Comparison of ENCODE assay signal across 2 cellular contexts in the genomic region with DNA sequence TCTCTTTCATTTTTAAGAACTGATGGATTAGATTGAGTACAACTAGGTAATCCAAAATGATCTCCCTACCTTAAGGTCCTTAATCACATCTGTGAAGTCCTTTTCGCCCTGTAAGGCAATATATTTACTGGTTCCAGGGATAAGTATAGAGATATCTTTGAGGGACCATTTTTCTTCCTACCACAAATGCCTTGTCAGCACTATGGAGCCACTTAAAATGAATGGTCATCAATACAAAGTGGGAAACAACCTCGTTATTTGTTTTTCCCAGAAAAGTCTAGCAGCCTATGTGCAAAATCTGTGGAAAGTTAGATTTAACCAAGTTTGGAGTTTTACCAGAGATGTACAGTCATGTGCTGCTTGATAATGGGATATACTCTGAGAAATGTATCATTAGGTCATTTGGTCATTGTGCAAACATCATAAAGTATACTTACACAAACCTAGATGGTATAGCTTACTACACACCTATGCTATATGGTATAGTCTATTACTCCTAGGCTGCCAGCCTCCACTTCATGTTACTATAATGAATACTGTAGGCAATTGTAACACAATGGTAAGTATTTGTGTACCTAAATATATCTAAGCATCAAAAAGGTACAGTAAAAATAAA.
TF ChIP-seq lines count a peak whose summit lies in the region.

No MANE protein-coding gene starts in this region.

TF ChIP-seq in HepG2, 621 proteins besides CTCF, POLR2A, EP300 and RAD21 (continued from another document):
- TF ChIP-seq, protein P1, sequence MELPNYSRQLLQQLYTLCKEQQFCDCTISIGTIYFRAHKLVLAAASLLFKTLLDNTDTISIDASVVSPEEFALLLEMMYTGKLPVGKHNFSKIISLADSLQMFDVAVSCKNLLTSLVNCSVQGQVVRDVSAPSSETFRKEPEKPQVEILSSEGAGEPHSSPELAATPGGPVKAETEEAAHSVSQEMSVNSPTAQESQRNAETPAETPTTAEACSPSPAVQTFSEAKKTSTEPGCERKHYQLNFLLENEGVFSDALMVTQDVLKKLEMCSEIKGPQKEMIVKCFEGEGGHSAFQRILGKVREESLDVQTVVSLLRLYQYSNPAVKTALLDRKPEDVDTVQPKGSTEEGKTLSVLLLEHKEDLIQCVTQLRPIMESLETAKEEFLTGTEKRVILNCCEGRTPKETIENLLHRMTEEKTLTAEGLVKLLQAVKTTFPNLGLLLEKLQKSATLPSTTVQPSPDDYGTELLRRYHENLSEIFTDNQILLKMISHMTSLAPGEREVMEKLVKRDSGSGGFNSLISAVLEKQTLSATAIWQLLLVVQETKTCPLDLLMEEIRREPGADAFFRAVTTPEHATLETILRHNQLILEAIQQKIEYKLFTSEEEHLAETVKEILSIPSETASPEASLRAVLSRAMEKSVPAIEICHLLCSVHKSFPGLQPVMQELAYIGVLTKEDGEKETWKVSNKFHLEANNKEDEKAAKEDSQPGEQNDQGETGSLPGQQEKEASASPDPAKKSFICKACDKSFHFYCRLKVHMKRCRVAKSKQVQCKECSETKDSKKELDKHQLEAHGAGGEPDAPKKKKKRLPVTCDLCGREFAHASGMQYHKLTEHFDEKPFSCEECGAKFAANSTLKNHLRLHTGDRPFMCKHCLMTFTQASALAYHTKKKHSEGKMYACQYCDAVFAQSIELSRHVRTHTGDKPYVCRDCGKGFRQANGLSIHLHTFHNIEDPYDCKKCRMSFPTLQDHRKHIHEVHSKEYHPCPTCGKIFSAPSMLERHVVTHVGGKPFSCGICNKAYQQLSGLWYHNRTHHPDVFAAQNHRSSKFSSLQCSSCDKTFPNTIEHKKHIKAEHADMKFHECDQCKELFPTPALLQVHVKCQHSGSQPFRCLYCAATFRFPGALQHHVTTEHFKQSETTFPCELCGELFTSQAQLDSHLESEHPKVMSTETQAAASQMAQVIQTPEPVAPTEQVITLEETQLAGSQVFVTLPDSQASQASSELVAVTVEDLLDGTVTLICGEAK (IDR thresholded peaks at IDR 0.05) = no peak
- TF ChIP-seq, protein P1 (CRISPR knock-in tag; IDR thresholded peaks at IDR 0.05) = no peak

TF ChIP-seq in K562, 482 proteins besides CTCF, POLR2A, EP300 and RAD21 (continued from another document):
- no peak for TF ChIP-seq ZBTB7A (IDR thresholded peaks at IDR 0.05; ENCODE audit: borderline replicate concordance, control insufficient read depth, low read depth, low read length)
- peak; percentile 26; the same call in 1 of the 2 replicates for TF ChIP-seq C11orf30 (IDR thresholded peaks at IDR 0.05; ENCODE audit: low read depth)
- no peak for TF ChIP-seq FOXJ3 (CRISPR knock-in tag; IDR thresholded peaks at IDR 0.05)
- TF ChIP-seq ZNF696 (CRISPR knock-in tag; conservative IDR thresholded peaks at IDR 0.05) = no peak
- TF ChIP-seq ZNF24 (IDR thresholded peaks at IDR 0.05) = no peak
- no peak for TF ChIP-seq PHF8 (IDR thresholded peaks at IDR 0.05; ENCODE audit: borderline replicate concordance, low read length)
- TF ChIP-seq, protein P2, sequence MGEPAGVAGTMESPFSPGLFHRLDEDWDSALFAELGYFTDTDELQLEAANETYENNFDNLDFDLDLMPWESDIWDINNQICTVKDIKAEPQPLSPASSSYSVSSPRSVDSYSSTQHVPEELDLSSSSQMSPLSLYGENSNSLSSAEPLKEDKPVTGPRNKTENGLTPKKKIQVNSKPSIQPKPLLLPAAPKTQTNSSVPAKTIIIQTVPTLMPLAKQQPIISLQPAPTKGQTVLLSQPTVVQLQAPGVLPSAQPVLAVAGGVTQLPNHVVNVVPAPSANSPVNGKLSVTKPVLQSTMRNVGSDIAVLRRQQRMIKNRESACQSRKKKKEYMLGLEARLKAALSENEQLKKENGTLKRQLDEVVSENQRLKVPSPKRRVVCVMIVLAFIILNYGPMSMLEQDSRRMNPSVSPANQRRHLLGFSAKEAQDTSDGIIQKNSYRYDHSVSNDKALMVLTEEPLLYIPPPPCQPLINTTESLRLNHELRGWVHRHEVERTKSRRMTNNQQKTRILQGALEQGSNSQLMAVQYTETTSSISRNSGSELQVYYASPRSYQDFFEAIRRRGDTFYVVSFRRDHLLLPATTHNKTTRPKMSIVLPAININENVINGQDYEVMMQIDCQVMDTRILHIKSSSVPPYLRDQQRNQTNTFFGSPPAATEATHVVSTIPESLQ (CRISPR knock-in tag; IDR thresholded peaks at IDR 0.05) = no peak
- TF ChIP-seq, protein P3, sequence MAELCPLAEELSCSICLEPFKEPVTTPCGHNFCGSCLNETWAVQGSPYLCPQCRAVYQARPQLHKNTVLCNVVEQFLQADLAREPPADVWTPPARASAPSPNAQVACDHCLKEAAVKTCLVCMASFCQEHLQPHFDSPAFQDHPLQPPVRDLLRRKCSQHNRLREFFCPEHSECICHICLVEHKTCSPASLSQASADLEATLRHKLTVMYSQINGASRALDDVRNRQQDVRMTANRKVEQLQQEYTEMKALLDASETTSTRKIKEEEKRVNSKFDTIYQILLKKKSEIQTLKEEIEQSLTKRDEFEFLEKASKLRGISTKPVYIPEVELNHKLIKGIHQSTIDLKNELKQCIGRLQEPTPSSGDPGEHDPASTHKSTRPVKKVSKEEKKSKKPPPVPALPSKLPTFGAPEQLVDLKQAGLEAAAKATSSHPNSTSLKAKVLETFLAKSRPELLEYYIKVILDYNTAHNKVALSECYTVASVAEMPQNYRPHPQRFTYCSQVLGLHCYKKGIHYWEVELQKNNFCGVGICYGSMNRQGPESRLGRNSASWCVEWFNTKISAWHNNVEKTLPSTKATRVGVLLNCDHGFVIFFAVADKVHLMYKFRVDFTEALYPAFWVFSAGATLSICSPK (IDR thresholded peaks at IDR 0.05; ENCODE audit: borderline replicate concordance) = no peak
- TF ChIP-seq ZNF212 (CRISPR knock-in tag; IDR thresholded peaks at IDR 0.05) = no peak
- TF ChIP-seq, protein P4, sequence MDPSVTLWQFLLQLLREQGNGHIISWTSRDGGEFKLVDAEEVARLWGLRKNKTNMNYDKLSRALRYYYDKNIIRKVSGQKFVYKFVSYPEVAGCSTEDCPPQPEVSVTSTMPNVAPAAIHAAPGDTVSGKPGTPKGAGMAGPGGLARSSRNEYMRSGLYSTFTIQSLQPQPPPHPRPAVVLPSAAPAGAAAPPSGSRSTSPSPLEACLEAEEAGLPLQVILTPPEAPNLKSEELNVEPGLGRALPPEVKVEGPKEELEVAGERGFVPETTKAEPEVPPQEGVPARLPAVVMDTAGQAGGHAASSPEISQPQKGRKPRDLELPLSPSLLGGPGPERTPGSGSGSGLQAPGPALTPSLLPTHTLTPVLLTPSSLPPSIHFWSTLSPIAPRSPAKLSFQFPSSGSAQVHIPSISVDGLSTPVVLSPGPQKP (CRISPR knock-in tag; IDR thresholded peaks at IDR 0.05) = no peak
- peak; percentile 50; the same call in 1 of the 2 replicates for TF ChIP-seq ZNF316 (IDR thresholded peaks at IDR 0.05)
- TF ChIP-seq, protein P5, sequence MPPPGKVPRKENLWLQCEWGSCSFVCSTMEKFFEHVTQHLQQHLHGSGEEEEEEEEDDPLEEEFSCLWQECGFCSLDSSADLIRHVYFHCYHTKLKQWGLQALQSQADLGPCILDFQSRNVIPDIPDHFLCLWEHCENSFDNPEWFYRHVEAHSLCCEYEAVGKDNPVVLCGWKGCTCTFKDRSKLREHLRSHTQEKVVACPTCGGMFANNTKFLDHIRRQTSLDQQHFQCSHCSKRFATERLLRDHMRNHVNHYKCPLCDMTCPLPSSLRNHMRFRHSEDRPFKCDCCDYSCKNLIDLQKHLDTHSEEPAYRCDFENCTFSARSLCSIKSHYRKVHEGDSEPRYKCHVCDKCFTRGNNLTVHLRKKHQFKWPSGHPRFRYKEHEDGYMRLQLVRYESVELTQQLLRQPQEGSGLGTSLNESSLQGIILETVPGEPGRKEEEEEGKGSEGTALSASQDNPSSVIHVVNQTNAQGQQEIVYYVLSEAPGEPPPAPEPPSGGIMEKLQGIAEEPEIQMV (tag; conservative IDR thresholded peaks at IDR 0.05; ENCODE audit: low read depth) = no peak
- TF ChIP-seq RBBP5 (IDR thresholded peaks at IDR 0.05; ENCODE audit: borderline replicate concordance, insufficient read depth, low read length, poor library complexity, severe bottlenecking) = no peak
- no peak for TF ChIP-seq WHSC1 (IDR thresholded peaks at IDR 0.05; ENCODE audit: low read length)
- TF ChIP-seq MAFF (IDR thresholded peaks at IDR 0.05; ENCODE audit: low read length) = peak; percentile 55; the same call in 1 of the 2 replicates
- TF ChIP-seq, protein P6, sequence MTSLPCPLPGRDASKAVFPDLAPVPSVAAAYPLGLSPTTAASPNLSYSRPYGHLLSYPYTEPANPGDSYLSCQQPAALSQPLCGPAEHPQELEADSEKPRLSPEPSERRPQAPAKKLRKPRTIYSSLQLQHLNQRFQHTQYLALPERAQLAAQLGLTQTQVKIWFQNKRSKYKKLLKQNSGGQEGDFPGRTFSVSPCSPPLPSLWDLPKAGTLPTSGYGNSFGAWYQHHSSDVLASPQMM (CRISPR knock-in tag; IDR thresholded peaks at IDR 0.05) = no peak
- no peak for TF ChIP-seq ZNF561 (CRISPR knock-in tag; conservative IDR thresholded peaks at IDR 0.05)
- TF ChIP-seq IFI16 (CRISPR knock-in tag; IDR thresholded peaks at IDR 0.05) = no peak
- TF ChIP-seq ZNF124 (CRISPR knock-in tag; IDR thresholded peaks at IDR 0.05) = no peak
- TF ChIP-seq, protein P7, sequence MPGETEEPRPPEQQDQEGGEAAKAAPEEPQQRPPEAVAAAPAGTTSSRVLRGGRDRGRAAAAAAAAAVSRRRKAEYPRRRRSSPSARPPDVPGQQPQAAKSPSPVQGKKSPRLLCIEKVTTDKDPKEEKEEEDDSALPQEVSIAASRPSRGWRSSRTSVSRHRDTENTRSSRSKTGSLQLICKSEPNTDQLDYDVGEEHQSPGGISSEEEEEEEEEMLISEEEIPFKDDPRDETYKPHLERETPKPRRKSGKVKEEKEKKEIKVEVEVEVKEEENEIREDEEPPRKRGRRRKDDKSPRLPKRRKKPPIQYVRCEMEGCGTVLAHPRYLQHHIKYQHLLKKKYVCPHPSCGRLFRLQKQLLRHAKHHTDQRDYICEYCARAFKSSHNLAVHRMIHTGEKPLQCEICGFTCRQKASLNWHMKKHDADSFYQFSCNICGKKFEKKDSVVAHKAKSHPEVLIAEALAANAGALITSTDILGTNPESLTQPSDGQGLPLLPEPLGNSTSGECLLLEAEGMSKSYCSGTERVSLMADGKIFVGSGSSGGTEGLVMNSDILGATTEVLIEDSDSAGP (CRISPR knock-in tag; IDR thresholded peaks at IDR 0.05) = no peak
- peak; percentile 36; the same call in 1 of the 2 replicates for TF ChIP-seq MAFG (tag; conservative IDR thresholded peaks at IDR 0.05)
- TF ChIP-seq CBX2 (IDR thresholded peaks at IDR 0.05; ENCODE audit: insufficient read depth, low read length, poor library complexity, severe bottlenecking) = no peak
- no peak for TF ChIP-seq ADNP (tag; IDR thresholded peaks at IDR 0.05)
- TF ChIP-seq ZKSCAN8 (CRISPR knock-in tag; IDR thresholded peaks at IDR 0.05) = no peak
- TF ChIP-seq MAFK (IDR thresholded peaks at IDR 0.05; ENCODE audit: low read length) = peak; percentile 64; the same call in 1 of the 2 replicates
- TF ChIP-seq OTX1 (CRISPR knock-in tag; IDR thresholded peaks at IDR 0.05) = no peak
- TF ChIP-seq HDAC8 (tag; IDR thresholded peaks at IDR 0.05) = no peak
